ENCODE assay signal across 18 cellular contexts in the genomic region with DNA sequence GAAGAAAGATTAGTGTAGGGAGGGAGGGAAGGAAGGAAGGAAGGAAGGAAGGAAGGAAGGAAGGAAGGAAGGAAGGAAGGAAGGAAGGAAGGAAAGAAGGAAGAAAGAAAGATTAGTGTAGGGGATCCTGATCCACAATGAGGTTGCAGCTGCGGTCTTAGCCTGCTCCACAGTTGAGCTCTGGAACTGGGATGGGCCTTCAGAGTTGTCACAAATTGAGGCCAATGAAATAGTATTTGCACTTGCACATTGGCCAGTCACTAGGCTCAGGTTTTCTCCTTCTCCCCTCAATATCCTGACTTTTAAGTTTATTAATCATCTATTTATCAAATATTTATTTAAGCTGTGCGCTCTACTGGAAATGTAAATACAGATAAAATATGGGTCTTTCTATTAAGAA. TPM values are rescaled to one million over a fixed set of nuclear protein-coding genes. Genes with fewer than 3 reads are reported as not detected.
DNase-seq lines count a peak whose midpoint lies in the region; ATAC-seq and TF ChIP-seq lines count a peak whose summit lies in the region.
"Had no signal": no experiment of that assay in that cellular context is flagged by ENCODE, and none has a peak within 500 bp of the region (broad histone marks: within the 10 kb centered on the region; RNA-seq: fewer than 3 reads in every experiment).

No MANE protein-coding gene starts in this region.

- H3K27me3 ChIP-seq in A673 (replicated peaks; ENCODE audit: insufficient read depth, low read depth, low read length, poor library complexity) = no peaks in the 10 kb centered on the region
- H3K27me3 ChIP-seq: BLaER1 treated with 17β-estradiol and CSF1 and Interleukin-3, amounts not matched to agents 10 nM and 100 nM had no signal

- peak; percentile 73 for DNase-seq in A673 (ENCODE audit: low spot score)
- DNase-seq in DMS53 (lab: John Stamatoyannopoulos, UW) = peak; percentile 72
- DNase-seq in SK-N-MC (ENCODE audit: low read depth, low spot score) = peak; percentile 72
- DNase-seq in activated gamma-delta T cell treated with Interleukin-2 at 50 U/mL for 16 hours = no peak
- DNase-seq in NCI-H510A (lab: John Stamatoyannopoulos, UW) = no peak
- DNase-seq: 8988T; AML-193; Caco-2; Calu3; CD4-positive, alpha-beta T cell; CD8-positive, alpha-beta T cell; DMS79 treated with DMSO at 0.1 percent for 48 hours; GF-D8 had no signal

- no peak overlapping the region for H3K9ac ChIP-seq in SK-N-MC (ENCODE audit: insufficient read length)
- H3K9ac ChIP-seq: BLaER1 treated with 17β-estradiol and CSF1 and Interleukin-3, amounts not matched to agents 10 nM and 100 nM had no signal

- POLR2A ChIA-PET in A673 (lab: Charles Lee; ENCODE audit: low non-redundant PET) = no interaction called here
- POLR2A ChIA-PET in HEK293 (lab: Yijun Ruan, JAX) = no interaction called here

- no peaks in the 10 kb centered on the region for H3K36me3 ChIP-seq in A673 (ENCODE audit: insufficient read depth, low read length, poor library complexity, severe bottlenecking)
- no peaks in the 10 kb centered on the region for H3K36me3 ChIP-seq in HEK293 (ENCODE audit: control insufficient read depth in 2 of 2, insufficient read depth in 1 of 2, low read length in 2 of 2)
- no peaks in the 10 kb centered on the region for H3K36me3 ChIP-seq in SK-N-MC (ENCODE audit: insufficient read depth, low read length)
- H3K36me3 ChIP-seq: BLaER1 treated with 17β-estradiol and CSF1 and Interleukin-3, amounts not matched to agents 10 nM and 100 nM had no signal

- peaks cover 17% of the 10 kb centered on the region for H3K9me3 ChIP-seq in A673 (ENCODE audit: low read depth, low read length, poor library complexity, severe bottlenecking)
- H3K9me3 ChIP-seq in HEK293 (ENCODE audit: control insufficient read depth, insufficient read depth, low read depth, low read length) = no peaks in the 10 kb centered on the region
- H3K9me3 ChIP-seq in SK-N-MC (ENCODE audit: low read depth, low read length) = no peaks in the 10 kb centered on the region; the same call in 1 of the 2 replicates
- H3K9me3 ChIP-seq: Caco-2 had no signal

- no TSS peak for BruUV-seq in A673 (replicated peaks; lab: Mats Ljungman, UMichigan)

- H3K4me1 ChIP-seq in A673 (ENCODE audit: insufficient read depth, low read length, poor library complexity, severe bottlenecking) (peaks cover 28% of the 10 kb centered on the region), HEK293 (ENCODE audit: control insufficient read depth, insufficient read depth, low read length) (no peaks in the 10 kb centered on the region)
- H3K4me1 ChIP-seq: BLaER1 treated with 17β-estradiol and CSF1 and Interleukin-3, amounts not matched to agents 10 nM and 100 nM; Caco-2 had no signal

- H3K27ac ChIP-seq in A673 (ENCODE audit: low read depth, low read length, poor library complexity, severe bottlenecking) = peak overlapping the region; percentile 73
- no peak overlapping the region for H3K27ac ChIP-seq in HEK293 (ENCODE audit: extremely low read depth, low read depth, low read length)
- H3K27ac ChIP-seq in SK-N-MC = peak overlapping the region; percentile 62
- H3K27ac ChIP-seq: BLaER1 treated with 17β-estradiol and CSF1 and Interleukin-3, amounts not matched to agents 10 nM and 100 nM; C4-2B had no signal

- no peak for ATAC-seq in HG03460 (IDR thresholded peaks at IDR 0.05; ENCODE audit: unreplicated experiment)
- ATAC-seq: CD8-positive, alpha-beta T cell had no signal

- H3K4me3 ChIP-seq in A673 (ENCODE audit: low read depth, low read length, poor library complexity, severe bottlenecking) (no peak overlapping the region), HEK293 (ENCODE audit: low read depth, low read length) (no peak overlapping the region), SK-N-MC (no peak overlapping the region)
- H3K4me3 ChIP-seq: BLaER1 treated with 17β-estradiol and CSF1 and Interleukin-3, amounts not matched to agents 10 nM and 100 nM had no signal

- CTCF ChIA-PET in A673 (lab: Charles Lee) = interaction anchor here (0.5 kb wide), 1 partner anchor 617 kb away, joined by 3 read pairs; no protein-coding TSS in a partner anchor
- CTCF ChIA-PET in HEK293 (lab: Yijun Ruan, JAX) = no interaction called here

- intact Hi-C loops in A673 (cut with micrococcal nuclease; ENCODE audit: unreplicated experiment) = loop anchor here (5.0 kb wide), 1 partner anchor 508 kb away; no protein-coding TSS in a partner anchor

- TF ChIP-seq CTCF in A673 (conservative IDR thresholded peaks at IDR 0.05; ENCODE audit: low read depth, low read length) (no peak), HEK293 (tag by site-specific recombination; IDR thresholded peaks at IDR 0.05) (no peak)

TF ChIP-seq in HEK293, 187 proteins besides CTCF, POLR2A, EP300 and RAD21:
- TF ChIP-seq ZNF155 (tag by site-specific recombination; IDR thresholded peaks at IDR 0.05) (no peak), ZNF366 (tag by site-specific recombination; conservative IDR thresholded peaks at IDR 0.05) (0 out of 2 replicates have a peak, but pooled peaks have one; percentile 27)

RNA-seq across cellular contexts. Expression of a gene that starts 34.3 kb away (rescaled TPM):
- 13.7 and 17.0 TPM in 2 replicates for total RNA-seq in A673 (2021)
- total RNA-seq: B cell; Caco-2; Calu3; CD4-positive, alpha-beta T cell; CD8-positive, alpha-beta T cell had no signal

Comparison
In these comparisons a context has a peak if more than half of its experiments do, and no peak if none do; other contexts are left out.
1. DNase-seq: peak in A673 (single experiment), DMS53 (single experiment) and SK-N-MC (single experiment); none in activated gamma-delta T cell treated with Interleukin-2 at 50 U/mL for 16 hours (single experiment) and NCI-H510A (single experiment).